Comparison of ENCODE assay signal across 27 cellular contexts in the genomic region with DNA sequence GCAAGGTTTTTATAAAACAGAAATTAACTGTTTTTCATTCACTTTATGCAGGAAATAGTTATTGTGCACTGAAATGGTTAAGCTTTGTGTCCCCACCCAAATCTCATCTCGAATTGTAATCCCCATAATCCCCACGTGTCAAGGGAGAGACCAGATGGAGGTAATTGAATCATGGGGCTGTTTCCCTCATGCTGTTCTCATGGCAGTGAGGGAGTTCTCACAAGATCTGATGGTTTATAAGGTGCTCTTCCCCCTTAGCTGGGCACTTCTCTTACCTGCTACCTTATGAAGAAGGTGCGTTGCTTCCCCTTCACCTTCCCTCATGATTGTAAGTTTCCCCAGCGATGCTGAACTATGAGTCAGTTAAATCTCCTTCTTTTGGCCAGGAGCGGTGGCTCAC.
"Had no signal": no experiment of that assay in that cellular context is flagged by ENCODE, and none has a peak within 500 bp of the region (broad histone marks: within the 10 kb centered on the region; RNA-seq: fewer than 3 reads in every experiment).

No MANE protein-coding gene starts in this region.

- H3K4me1 ChIP-seq: breast epithelium, colonic mucosa, heart right ventricle had no signal

- H3K36me3 ChIP-seq: breast epithelium, cardiac muscle cell, colonic mucosa, heart right ventricle had no signal

- ATAC-seq: activated CD4-positive, CD25-positive, alpha-beta regulatory T cell treated with anti-CD3 and anti-CD28 coated beads, Interleukin-2, amount 50 U/mL, for 24 hours; activated CD8-positive, alpha-beta T cell treated with anti-CD3 and anti-CD28 coated beads for 36 hours; activated T-cell treated with anti-CD3 and anti-CD28 coated beads, Interleukin-2, amount 50 U/mL, for 4 hours; activated T-helper 17 cell treated with anti-CD3 and anti-CD28 coated beads, Interleukin-2, amount 50 U/mL, for 72 hours; esophagus mucosa; heart right ventricle had no signal

- H3K27ac ChIP-seq: breast epithelium, cardiac muscle cell, colonic mucosa, heart right ventricle, hepatocyte had no signal

- H3K79me2 ChIP-seq: hepatocyte had no signal

- H3K27me3 ChIP-seq: breast epithelium, cardiac muscle cell, colonic mucosa, heart right ventricle, hepatocyte had no signal

- H3K9me3 ChIP-seq: breast epithelium, colonic mucosa, heart right ventricle had no signal

- DNase-seq: activated B cell treated with CpG ODN at 0.5 μM for 24 hours; activated CD4-positive, alpha-beta T cell treated with anti-CD3 and anti-CD28 coated beads for 48 hours; activated CD4-positive, alpha-beta T cell treated with anti-CD3 and anti-CD28 coated beads, Interleukin-2, amount 50 U/mL, for 1 hour; activated CD4-positive, alpha-beta T cell treated with anti-CD3 and anti-CD28 coated beads, Interleukin-2, amount 50 U/mL, for 48 hours; activated CD8-positive, alpha-beta memory T cell treated with anti-CD3 and anti-CD28 coated beads for 24 hours; activated CD8-positive, alpha-beta T cell treated with anti-CD3 and anti-CD28 coated beads for 36 hours; activated effector memory CD4-positive, alpha-beta T cell treated with Interleukin-2 at 50 U/mL for 16 hours; activated gamma-delta T cell treated with Interleukin-2 at 50 U/mL for 16 hours; activated naive CD4-positive, alpha-beta T cell treated with anti-CD3 and anti-CD28 coated beads, Interleukin-2, amount 50 U/mL, for 16 hours; activated naive CD4-positive, alpha-beta T cell treated with Interleukin-2 at 50 U/mL for 16 hours; activated T-cell treated with anti-CD3 and anti-CD28 coated beads, Interleukin-2, amount 50 U/mL, for 4 hours; amygdala; aorta; central memory CD4-positive, alpha-beta T cell; cerebellar nuclear complex; colonic mucosa; effector memory CD4-positive, alpha-beta T cell; endodermal cell; foreskin fibroblast; heart right ventricle; T-helper 2 cell had no signal

- H3K4me3 ChIP-seq: breast epithelium, cardiac muscle cell, colonic mucosa, heart right ventricle, hepatocyte had no signal

- H3K4me2 ChIP-seq: hepatocyte had no signal
